ENCODE assay signal across 11 cellular contexts in genomic region chr7:27110977-27111752, GRCh38. TPM values are rescaled to one million over a fixed set of nuclear protein-coding genes. Genes with fewer than 3 reads are reported as not detected.
A peak's percentile ranks its signal among the peaks of the same experiment; 100 is the strongest.
DNase-seq lines count a peak whose midpoint lies in the region; ATAC-seq, FAIRE-seq and TF ChIP-seq lines count a peak whose summit lies in the region.
"Had no signal": no experiment of that assay in that cellular context is flagged by ENCODE, and none has a peak within 500 bp of the region (broad histone marks: within the 10 kb centered on the region; RNA-seq: fewer than 3 reads in every experiment).

No MANE protein-coding gene starts in this region.

- no peak for TF ChIP-seq POLR2A in A549 (IDR thresholded peaks at IDR 0.05; ENCODE audit: low read length)

- no peak for ATAC-seq in A549
- no peak for ATAC-seq in HG02938 (IDR thresholded peaks at IDR 0.05; ENCODE audit: unreplicated experiment)
- ATAC-seq in stimulated activated naive CD8-positive, alpha-beta T cell treated with anti-CD3 and anti-CD28 coated beads, Interleukin-15, Interleukin-2, amounts not matched to agents 100 U/mL and 50 U/mL, for 24 hours = no peak

- WGBS in A549 (ENCODE audit: missing lambda C conversion rate) = 18% methylated on average over 7 of the region's 8 CpGs

- DNase-seq in A549 (ENCODE audit: low read depth in 1 of 2, low spot score in 1 of 2) (peak in 1 of 2 experiments; percentile 73), MG63 (peak; percentile 33), epithelial cell of esophagus (ENCODE audit: low read depth) (peak; percentile 53), neural crest cell (ENCODE audit: low read depth, low spot score) (no peak), hypothalamus (lab: John Stamatoyannopoulos, UW) (no peak), epidermal melanocyte (ENCODE audit: insufficient read length, low spot score) (no peak)
- DNase-seq in stimulated activated naive CD8-positive, alpha-beta T cell treated with anti-CD3 and anti-CD28 coated beads, Interleukin-15, Interleukin-2, amounts not matched to agents 100 U/mL and 50 U/mL, for 24 hours = no peak
- DNase-seq: activated CD4-positive, alpha-beta T cell treated with anti-CD3 and anti-CD28 coated beads, Interleukin-2, amount 50 U/mL, for 4 hours; stimulated activated CD4-positive, alpha-beta T cell treated with anti-CD3 and anti-CD28 coated beads, Interleukin-4, amount 100 ng/mL, for 4 hours had no signal

- peak overlapping the region; percentile 92 to 98 for H3K27ac ChIP-seq in A549

- no peaks in the 10 kb centered on the region for H3K9me3 Mint-ChIP-seq in neural crest cell

- no peak for TF ChIP-seq CTCF in A549 (IDR thresholded peaks at IDR 0.05)
- TF ChIP-seq CTCF in epithelial cell of esophagus (IDR thresholded peaks at IDR 0.05; ENCODE audit: insufficient read depth, low read depth, low read length, missing control alignments) = no peak
- no peak for TF ChIP-seq CTCF in neural crest cell (conservative IDR thresholded peaks at IDR 0.05)

- H3K4me1 Mint-ChIP-seq in neural crest cell = peaks cover 58% of the 10 kb centered on the region

- peak overlapping the region; percentile 88 for H3K4me2 ChIP-seq in A549

- no peak overlapping the region for H3K27ac Mint-ChIP-seq in neural crest cell (ENCODE audit: unreplicated experiment)

- H3K4me1 ChIP-seq in A549 = peaks cover 30% of the 10 kb centered on the region

- no peak for TF ChIP-seq RAD21 in A549 (conservative IDR thresholded peaks at IDR 0.05 in 1 of 2, IDR thresholded peaks at IDR 0.05 in 1 of 2)

- TF ChIP-seq EP300 in A549 (IDR thresholded peaks at IDR 0.05) = no peak

- H3K27me3 ChIP-seq in MG63 = no peaks in the 10 kb centered on the region

- H3K4me3 ChIP-seq in A549 (peak overlapping the region; percentile 72), MG63 (no peak overlapping the region), epithelial cell of esophagus (ENCODE audit: low read length) (peak overlapping the region; percentile 41)

- H3K36me3 ChIP-seq in MG63 = no peaks in the 10 kb centered on the region

- peak overlapping the region; percentile 86 for H3K4me3 Mint-ChIP-seq in neural crest cell

- POLR2A ChIA-PET in A549 (lab: Yijun Ruan, JAX) = interaction anchor here (0.9 to 1.8 kb wide), 3 partner anchors 10 to 15 kb away, joined by 3 to 10 read pairs (median 6); partner anchors contain the start of gene HOXA1

- peaks cover 93% of the 10 kb centered on the region for H3K27me3 Mint-ChIP-seq in neural crest cell (ENCODE audit: low read depth)

- peaks cover 9% of the 10 kb centered on the region for H3K36me3 Mint-ChIP-seq in neural crest cell (ENCODE audit: low read depth)

- CTCF ChIA-PET in A549 (lab: Yijun Ruan, JAX) = interaction anchor here (0.9 to 3.0 kb wide), 7 partner anchors 12 to 429 kb away, joined by 3 to 17 read pairs (median 4); partner anchors contain the start of genes HOXA1 and HOXA5

- no peak for FAIRE-seq in A549 (lab: Jason Lieb, UNC)
- FAIRE-seq: bronchial epithelial cell had no signal

- H3K9me3 ChIP-seq in A549 (no peaks in the 10 kb centered on the region), MG63 (no peaks in the 10 kb centered on the region)

TF ChIP-seq in A549, 52 proteins besides CTCF, POLR2A, EP300 and RAD21:
- no peak for TF ChIP-seq HOXB13 (CRISPR knock-in tag; IDR thresholded peaks at IDR 0.05; ENCODE audit: low read depth)
- TF ChIP-seq FOSL2 (IDR thresholded peaks at IDR 0.05) = peak; percentile 53
- TF ChIP-seq FOSL2 (CRISPR knock-in tag; IDR thresholded peaks at IDR 0.05) = peak; percentile 79

RNA-seq across cellular contexts. Expression of gene HOXA2, which starts 8.7 kb away (rescaled TPM):
- polyA plus RNA-seq in A549 (2011; rRNA removed) = 2.1 and 2.4 TPM in 2 replicates
- 1.1 and 1.2 TPM in 2 replicates for polyA plus RNA-seq in A549 (2012; cell fraction: cytosol; rRNA removed)
- 4.0 and 5.5 TPM in 2 replicates for polyA plus RNA-seq in A549 (2012; cell fraction: nucleus; rRNA removed)
- 1.3 to 1.5 TPM (median 1.4 TPM) in 3 replicates for polyA plus RNA-seq in A549 (2017; fragmentation: RNase III; extraction: RNeasy Plus Mini Kit Qiagen cat#74134 plus additional on column Dnase treatment)
- 0.83 TPM in 2 replicates for polyA minus RNA-seq in A549 (2011; rRNA and poly(A)+ RNA removed)
- total RNA-seq in MG63 (2014; rRNA removed; shearing (Covaris generic); ENCODE audit: low replicate concordance) = 0.35 TPM in 1 of 2 replicates, not detected in the other
- 41.2 and 41.6 TPM in 2 replicates for total RNA-seq in neural crest cell
- total RNA-seq: bronchial epithelial cell had no signal

RNA-seq across cellular contexts. Expression of gene HOXA1, which starts 15.4 kb away (rescaled TPM):
- polyA plus RNA-seq in A549 (2011; rRNA removed) (4.8 and 5.0 TPM in 2 replicates), A549 (2017; fragmentation: RNase III; extraction: RNeasy Plus Mini Kit Qiagen cat#74134 plus additional on column Dnase treatment) (2.6 to 3.0 TPM (median 2.8 TPM) in 3 replicates)
- 3.3 and 3.5 TPM in 2 replicates for polyA plus RNA-seq in A549 (2012; cell fraction: cytosol; rRNA removed)
- 2.0 and 2.5 TPM in 2 replicates for polyA plus RNA-seq in A549 (2012; cell fraction: nucleus; rRNA removed)
- 2.5 and 3.2 TPM in 2 replicates for polyA minus RNA-seq in A549 (2011; rRNA and poly(A)+ RNA removed)
- total RNA-seq in MG63 (2014; rRNA removed; shearing (Covaris generic); ENCODE audit: low replicate concordance) = 0.27 and 1.1 TPM in 2 replicates
- total RNA-seq in neural crest cell = 3.5 and 3.6 TPM in 2 replicates

RNA-seq across cellular contexts. Expression of gene HOXA4, which starts 19.4 kb away (rescaled TPM):
- polyA plus RNA-seq in A549 (2011; rRNA removed) = 2.6 and 2.8 TPM in 2 replicates
- 3.3 TPM in 2 replicates for polyA plus RNA-seq in A549 (2012; cell fraction: cytosol; rRNA removed)
- 1.7 and 3.5 TPM in 2 replicates for polyA plus RNA-seq in A549 (2012; cell fraction: nucleus; rRNA removed)
- 2.1 to 3.0 TPM (median 2.3 TPM) in 3 replicates for polyA plus RNA-seq in A549 (2017; fragmentation: RNase III; extraction: RNeasy Plus Mini Kit Qiagen cat#74134 plus additional on column Dnase treatment)
- polyA minus RNA-seq in A549 (2011; rRNA and poly(A)+ RNA removed) = 1.7 and 1.8 TPM in 2 replicates
- total RNA-seq in MG63 (2014; rRNA removed; shearing (Covaris generic); ENCODE audit: low replicate concordance) = 1.5 TPM in 1 of 2 replicates, not detected in the other
- 0.68 and 0.96 TPM in 2 replicates for total RNA-seq in neural crest cell
- total RNA-seq: bronchial epithelial cell had no signal

RNA-seq across cellular contexts. Expression of gene HOXA5, which starts 32.3 kb away (rescaled TPM):
- polyA plus RNA-seq in A549 (2011; rRNA removed) = 6.3 and 6.5 TPM in 2 replicates
- 4.4 and 5.0 TPM in 2 replicates for polyA plus RNA-seq in A549 (2012; cell fraction: cytosol; rRNA removed)
- polyA plus RNA-seq in A549 (2012; cell fraction: nucleus; rRNA removed) = 4.4 and 4.9 TPM in 2 replicates
- 2.9 to 4.9 TPM (median 4.0 TPM) in 3 replicates for polyA plus RNA-seq in A549 (2017; fragmentation: RNase III; extraction: RNeasy Plus Mini Kit Qiagen cat#74134 plus additional on column Dnase treatment)
- 2.5 and 3.1 TPM in 2 replicates for polyA minus RNA-seq in A549 (2011; rRNA and poly(A)+ RNA removed)
- total RNA-seq in MG63 (2014; rRNA removed; shearing (Covaris generic); ENCODE audit: low replicate concordance) = 1.7 and 2.7 TPM in 2 replicates
- 3.2 and 4.3 TPM in 2 replicates for total RNA-seq in neural crest cell
- total RNA-seq: bronchial epithelial cell had no signal

RNA-seq across cellular contexts. Expression of gene HOXA6, which starts 36.4 kb away (rescaled TPM):
- polyA plus RNA-seq in A549 (2011; rRNA removed) (0.78 and 0.90 TPM in 2 replicates), A549 (2017; fragmentation: RNase III; extraction: RNeasy Plus Mini Kit Qiagen cat#74134 plus additional on column Dnase treatment) (1.6 to 2.2 TPM (median 2.1 TPM) in 3 replicates)
- polyA plus RNA-seq in A549 (2012; cell fraction: cytosol; rRNA removed) = 1.9 and 2.0 TPM in 2 replicates
- 2.5 and 3.2 TPM in 2 replicates for polyA plus RNA-seq in A549 (2012; cell fraction: nucleus; rRNA removed)
- polyA minus RNA-seq in A549 (2011; rRNA and poly(A)+ RNA removed) = 0.58 and 2.0 TPM in 2 replicates
- 0.82 and 5.1 TPM in 2 replicates for total RNA-seq in MG63 (2014; rRNA removed; shearing (Covaris generic); ENCODE audit: low replicate concordance)
- 1.6 and 2.0 TPM in 2 replicates for total RNA-seq in neural crest cell

Comparison
In these comparisons a context has a peak if more than half of its experiments do, and no peak if none do; other contexts are left out.
1. DNase-seq: peak in MG63 (single experiment) and epithelial cell of esophagus (single experiment); none in neural crest cell (single experiment), hypothalamus (0 of 51), epidermal melanocyte (single experiment) and stimulated activated naive CD8-positive, alpha-beta T cell treated with anti-CD3 and anti-CD28 coated beads, Interleukin-15, Interleukin-2, amounts not matched to agents 100 U/mL and 50 U/mL, for 24 hours (single experiment).
2. RNA of gene HOXA2, which starts 8.7 kb away (total RNA-seq): 41.2 to 41.6 TPM in neural crest cell; 0.35 TPM in MG63; every median in the first group is over 10 times any median in the second.